ENCODE assay signal across 1 cellular context in genomic region chr1:46337409-46337808, GRCh38. TPM values are rescaled to one million over a fixed set of nuclear protein-coding genes. Genes with fewer than 3 reads are reported as not detected.
"Had no signal": no experiment of that assay in that cellular context is flagged by ENCODE, and none has a peak within 500 bp of the region (broad histone marks: within the 10 kb centered on the region; RNA-seq: fewer than 3 reads in every experiment).

No MANE protein-coding gene starts in this region.

RNA-seq across cellular contexts. Expression of gene FAAH, which starts 56.7 kb away (rescaled TPM):
- total RNA-seq: myocyte had no signal
